In the genomic region with DNA sequence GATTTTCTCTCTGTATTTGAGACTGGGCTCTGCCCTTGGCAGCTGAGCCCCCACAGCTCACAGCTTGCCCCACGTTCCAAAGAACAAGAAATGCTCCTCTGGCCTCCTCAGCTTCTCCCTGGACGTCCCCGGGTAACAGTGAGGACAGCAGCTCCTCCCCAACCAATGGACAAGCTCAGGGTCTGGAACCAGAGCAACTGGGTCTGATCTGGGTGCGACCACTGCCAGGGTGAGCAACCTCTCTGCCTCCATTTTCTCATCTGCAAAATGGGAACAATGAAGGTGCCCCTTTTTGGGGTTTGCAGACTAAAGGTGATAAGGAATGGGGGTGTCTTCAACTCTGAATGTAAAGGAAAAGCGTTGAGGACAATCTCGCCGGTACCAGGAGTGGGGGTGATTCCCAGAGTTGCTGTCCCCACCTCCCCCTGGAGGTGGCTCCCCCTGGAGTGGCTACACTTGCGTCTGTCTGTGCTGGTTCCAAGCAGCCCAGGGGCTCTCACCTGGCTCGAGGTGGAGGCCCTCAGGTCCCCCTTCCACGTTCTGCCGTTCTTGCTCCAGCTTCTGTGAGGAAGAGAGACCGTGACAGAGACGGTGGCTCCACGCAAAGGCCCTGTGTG, we compare ENCODE assay signal across 16 cellular contexts. TPM values are rescaled to one million over a fixed set of nuclear protein-coding genes. Genes with fewer than 3 reads are reported as not detected.
DNase-seq lines count a peak whose midpoint lies in the region; ATAC-seq, FAIRE-seq and TF ChIP-seq lines count a peak whose summit lies in the region.
"Had no signal": no experiment of that assay in that cellular context is flagged by ENCODE, and none has a peak within 500 bp of the region (broad histone marks: within the 10 kb centered on the region; RNA-seq: fewer than 3 reads in every experiment).

No MANE protein-coding gene starts in this region.

- DNase-seq in H54 (ENCODE audit: insufficient read length, low spot score) (no peak), HEK293T (ENCODE audit: extremely low spot score) (peak; percentile 6), H1 (ENCODE audit: low read depth in 1 of 2, low spot score in 2 of 2) (no peak), osteoblast (ENCODE audit: insufficient read length, low spot score, missing footprints) (peak; percentile 79), immature natural killer cell (no peak), T-helper 2 cell (no peak)
- DNase-seq: C1 segment of cervical spinal cord; CD4-positive, alpha-beta T cell; DMS79; EL; GOT3 had no signal

- H2BK20ac ChIP-seq in H1 (ENCODE audit: low read length) = no peak overlapping the region

- H3K23ac ChIP-seq in H1 (ENCODE audit: insufficient read length) = no peak overlapping the region

- no peak overlapping the region for H2BK5ac ChIP-seq in H1 (ENCODE audit: low read depth, low read length)

- no peak overlapping the region for H3K9ac ChIP-seq in H1 (replicated peaks in 1 of 4; ENCODE audit: extremely low read depth in 1 of 4, low read depth in 3 of 4, low read length in 3 of 4)

- no peak overlapping the region for H4K91ac ChIP-seq in H1 (replicated peaks; ENCODE audit: insufficient read length, low read length)

- H3K9me3 Mint-ChIP-seq in immature natural killer cell = peaks cover 0 to 2% (median 0%) of the 10 kb centered on the region in 6 donors
- H3K9me3 Mint-ChIP-seq: CD4-positive, alpha-beta T cell had no signal

- no peak overlapping the region for H3K14ac ChIP-seq in H1 (ENCODE audit: insufficient read length)

- H2AFZ ChIP-seq in H1 (ENCODE audit: low read length) = no peak overlapping the region
- no peak overlapping the region for H2AFZ ChIP-seq in osteoblast (ENCODE audit: low read length)

- H3K4me3 Mint-ChIP-seq in immature natural killer cell = no peak overlapping the region
- H3K4me3 Mint-ChIP-seq: B cell; CD4-positive, alpha-beta T cell had no signal

- no peak overlapping the region for H3K27ac Mint-ChIP-seq in immature natural killer cell
- H3K27ac Mint-ChIP-seq: B cell; CD4-positive, alpha-beta T cell had no signal

- peaks cover 5 to 8% of the 10 kb centered on the region in 2 donors for H3K4me1 Mint-ChIP-seq in immature natural killer cell

- H3K4me1 ChIP-seq in H1 (replicated peaks in 1 of 4; ENCODE audit: control insufficient read depth in 3 of 4, insufficient read depth in 4 of 4, low read length in 3 of 4) = peaks cover 0 to 16% (median 11%) of the 10 kb centered on the region in 4 experiments; a peak in 6 of 7 replicates
- peaks cover 7% of the 10 kb centered on the region for H3K4me1 ChIP-seq in osteoblast (ENCODE audit: insufficient read depth, low read length)

- 92% methylated on average over 14 of the region's 14 CpGs; no CpG with 5 or more reads in 1 of the 2 experiments for WGBS in H1 (ENCODE audit: extremely low coverage in 1 of 2, insufficient coverage in 1 of 2, insufficient read length in 1 of 2, insufficient replicate concordance in 2 of 2, low coverage in 1 of 2, low lambda C conversion rate in 2 of 2, missing lambda C conversion rate in 1 of 2), 2 experiments

- no peak overlapping the region for H2BK12ac ChIP-seq in H1 (ENCODE audit: low read depth, low read length)

- H4K20me1 ChIP-seq in H1 (replicated peaks in 1 of 2; ENCODE audit: control insufficient read depth in 1 of 2, insufficient read depth in 2 of 2, low read length in 2 of 2) = peaks cover 7 to 26% of the 10 kb centered on the region in 2 experiments
- H4K20me1 ChIP-seq in osteoblast (ENCODE audit: insufficient read depth, low read length) = no peaks in the 10 kb centered on the region

- TF ChIP-seq POLR2A in H54 (IDR thresholded peaks at IDR 0.05; ENCODE audit: low read depth, low read length) (peak; percentile 6; the same call in 1 of the 2 replicates), H1 (IDR thresholded peaks at IDR 0.05; ENCODE audit: control extremely low read depth in 1 of 2, low read depth in 2 of 2, low read length in 2 of 2) (no peak)

- no peak for ATAC-seq in GM21447 (IDR thresholded peaks at IDR 0.05; ENCODE audit: unreplicated experiment)

- no peak overlapping the region for H3K56ac ChIP-seq in H1 (replicated peaks; ENCODE audit: insufficient read length, low read depth, low read length)

- H3K79me1 ChIP-seq in H1 (ENCODE audit: low read depth, low read length) = peaks cover 3% of the 10 kb centered on the region; the same call in 1 of the 2 replicates

- H3K4me2 ChIP-seq in H1 (ENCODE audit: insufficient read depth in 1 of 2, low read depth in 2 of 2, low read length in 2 of 2) (no peak overlapping the region), osteoblast (ENCODE audit: insufficient read depth, low read length) (no peak overlapping the region)

- CTCF ChIA-PET in HEK293T (lab: Yijun Ruan, JAX) (no interaction called here), H1 (lab: Charles Lee; ENCODE audit: partially characterized antibody) (interaction anchor here (0.9 to 1.4 kb wide), 2 partner anchors 9 to 13 kb away, joined by 3 to 4 read pairs; a partner anchor contains a TSS)

- no peak overlapping the region for H4K5ac ChIP-seq in H1 (ENCODE audit: insufficient read length, low read depth, low read length)

- peaks cover 0 to 11% (median 7%) of the 10 kb centered on the region in 4 experiments; a peak in 5 of 8 replicates for H3K36me3 ChIP-seq in H1 (ENCODE audit: control insufficient read depth in 2 of 4, insufficient read depth in 4 of 4, low read length in 3 of 4)
- H3K36me3 ChIP-seq in osteoblast (ENCODE audit: insufficient read depth, low read length) = no peaks in the 10 kb centered on the region

- H3K23me2 ChIP-seq in H1 (ENCODE audit: low read depth, low read length) = peaks cover under 1% of the 10 kb centered on the region; the same call in 1 of the 2 replicates

- H3K4ac ChIP-seq in H1 (replicated peaks; ENCODE audit: insufficient read length, low read depth, low read length) = no peak overlapping the region

- TF ChIP-seq RAD21 in H1 (IDR thresholded peaks at IDR 0.05 in 1 of 2, conservative IDR thresholded peaks at IDR 0.05 in 1 of 2; ENCODE audit: low read depth in 2 of 2, low read length in 2 of 2) = no peak

- POLR2A ChIA-PET in HEK293T (lab: Yijun Ruan, JAX) = interaction anchor here (1.2 kb wide), 1 partner anchor 15 kb away, joined by 3 read pairs; no protein-coding TSS in a partner anchor
- POLR2A ChIA-PET in H1 (lab: Charles Lee; ENCODE audit: partially characterized antibody) = interaction anchor here (1.0 to 4.5 kb wide), 5 partner anchors 10 to 101 kb away, joined by 3 to 22 read pairs (median 8); partner anchors contain the start of genes MCM3AP and YBEY

- no peak overlapping the region for H3K18ac ChIP-seq in H1 (ENCODE audit: extremely low read depth, low read length)

- peaks cover 0 to 4% (median 0%) of the 10 kb centered on the region in 3 donors for H3K36me3 Mint-ChIP-seq in immature natural killer cell

- H3K4me3 ChIP-seq in H1 (ENCODE audit: extremely low read depth in 1 of 4, insufficient read depth in 2 of 4, low read depth in 3 of 4, low read length in 4 of 4) (no peak overlapping the region), osteoblast (ENCODE audit: insufficient read depth, low read length) (no peak overlapping the region)

- TF ChIP-seq CTCF in H1 (IDR thresholded peaks at IDR 0.05; ENCODE audit: control extremely low read depth in 1 of 3, insufficient read depth in 1 of 3, low read depth in 1 of 3, low read length in 3 of 3) (no peak), osteoblast (IDR thresholded peaks at IDR 0.05; ENCODE audit: extremely low read depth, low read depth, low read length) (no peak)

- no peak for TF ChIP-seq EP300 in H1 (IDR thresholded peaks at IDR 0.05; ENCODE audit: borderline replicate concordance in 1 of 2, low read depth in 2 of 2, low read length in 2 of 2)

- no peaks in the 10 kb centered on the region for H3K9me3 ChIP-seq in H1 (ENCODE audit: insufficient read depth in 2 of 2, low read depth in 1 of 2, low read length in 1 of 2)
- no peaks in the 10 kb centered on the region for H3K9me3 ChIP-seq in osteoblast (ENCODE audit: low read depth, low read length)

- H4K8ac ChIP-seq in H1 (ENCODE audit: extremely low read depth, insufficient read depth, low read length) = no peak overlapping the region

- peaks cover 0 to 3% (median 0%) of the 10 kb centered on the region in 3 donors for H3K27me3 Mint-ChIP-seq in immature natural killer cell (ENCODE audit: low read depth in 3 of 3)
- H3K27me3 Mint-ChIP-seq: B cell; CD4-positive, alpha-beta T cell had no signal

- H3K79me2 ChIP-seq in H1 (ENCODE audit: control insufficient read depth in 1 of 2, insufficient read depth in 2 of 2, low read length in 2 of 2) = peaks cover under 1 to 17% of the 10 kb centered on the region in 2 experiments; a peak in 3 of 4 replicates
- peaks cover 16% of the 10 kb centered on the region for H3K79me2 ChIP-seq in osteoblast (ENCODE audit: insufficient read depth, low read length)

- no peak for FAIRE-seq in H54 (lab: Jason Lieb, UNC)
- FAIRE-seq in H1 (lab: Jason Lieb, UNC) = no peak
- FAIRE-seq: A204.1, G401.6, GM12891 had no signal

- H2BK15ac ChIP-seq in H1 (ENCODE audit: low read length) = 0 out of 2 replicates have a peak overlapping the region, but pooled peaks have one; percentile 72

- no peak overlapping the region for H2BK120ac ChIP-seq in H1 (replicated peaks; ENCODE audit: low read depth, low read length)

- H2AK5ac ChIP-seq in H1 (ENCODE audit: low read depth, low read length) = no peak overlapping the region

- no peaks in the 10 kb centered on the region for H3K27me3 ChIP-seq in H1 (replicated peaks in 1 of 4; ENCODE audit: control insufficient read depth in 3 of 4, extremely low read depth in 1 of 4, insufficient read depth in 3 of 4, low read length in 3 of 4)
- no peaks in the 10 kb centered on the region for H3K27me3 ChIP-seq in osteoblast (ENCODE audit: insufficient read depth, low read length)

- H3K27ac ChIP-seq in H1 (ENCODE audit: low read depth, low read length) = no peak overlapping the region
- no peak overlapping the region for H3K27ac ChIP-seq in osteoblast (ENCODE audit: low read depth, low read length)

RNA-seq across cellular contexts. Expression of gene C21orf58, which starts 6.9 kb away (rescaled TPM):
- total RNA-seq in H1 (2021; fragmentation: NEBNext Ultra II Directional; extraction: Animal tissue kit (Norgen Biotek cat#: 25700)) = 22.4 and 26.1 TPM in 2 replicates
- polyA plus RNA-seq in H1 (2011; rRNA removed) (13.8 and 27.8 TPM in 2 replicates), immature natural killer cell (1 to 10 TPM in 1 of 3 donors, under 1 TPM in 2; 0.53 to 1.2 (median 0.91) TPM)
- polyA plus RNA-seq in H1 (2011; cell fraction: cytosol; rRNA removed) = 26.1 TPM
- polyA plus RNA-seq in H1 (2011; cell fraction: nucleus; rRNA removed) = 101 TPM
- polyA plus RNA-seq in H1 (2012, experiment 1 of 2) = 14.7 to 21.7 TPM (median 19.3 TPM) in 4 replicates
- 9.2 TPM for polyA plus RNA-seq in H1 (2012, experiment 2 of 2)
- polyA plus RNA-seq in H1 (2013, experiment 1 of 2) = 20.8 TPM
- polyA plus RNA-seq in H1 (2013, experiment 2 of 2) = 17.7 TPM
- 12.4 and 19.3 TPM in 2 replicates for polyA minus RNA-seq in H1 (2011; rRNA and poly(A)+ RNA removed)
- 13.4 TPM for polyA minus RNA-seq in H1 (2011; cell fraction: cytosol; rRNA and poly(A)+ RNA removed)
- polyA minus RNA-seq in H1 (2011; cell fraction: nucleus; rRNA and poly(A)+ RNA removed) = 45.4 TPM
- 2.2 and 3.2 TPM in 2 replicates for total RNA-seq in osteoblast

RNA-seq across cellular contexts. Expression of gene PCNT, which starts 7.1 kb away (rescaled TPM):
- 39.5 and 45.1 TPM in 2 replicates for total RNA-seq in H1 (2021; fragmentation: NEBNext Ultra II Directional; extraction: Animal tissue kit (Norgen Biotek cat#: 25700))
- polyA plus RNA-seq in H1 (2011; rRNA removed) (9.9 and 12.0 TPM in 2 replicates), immature natural killer cell (10 to 100 TPM in 1 of 3 donors, 1 to 10 TPM in 2; 2.9 to 47.0 (median 6.5) TPM)
- 14.8 TPM for polyA plus RNA-seq in H1 (2011; cell fraction: cytosol; rRNA removed)
- 59.4 TPM for polyA plus RNA-seq in H1 (2011; cell fraction: nucleus; rRNA removed)
- 22.2 to 29.2 TPM (median 25.6 TPM) in 4 replicates for polyA plus RNA-seq in H1 (2012, experiment 1 of 2)
- polyA plus RNA-seq in H1 (2012, experiment 2 of 2) = 4.6 TPM
- polyA plus RNA-seq in H1 (2013, experiment 1 of 2) = 16.7 TPM
- 13.8 TPM for polyA plus RNA-seq in H1 (2013, experiment 2 of 2)
- polyA minus RNA-seq in H1 (2011; rRNA and poly(A)+ RNA removed) = 79.7 and 87.0 TPM in 2 replicates
- 19.8 TPM for polyA minus RNA-seq in H1 (2011; cell fraction: cytosol; rRNA and poly(A)+ RNA removed)
- 25.9 TPM for polyA minus RNA-seq in H1 (2011; cell fraction: nucleus; rRNA and poly(A)+ RNA removed)
- total RNA-seq in osteoblast = 19.2 and 23.0 TPM in 2 replicates

RNA-seq across cellular contexts. Expression of gene YBEY, which starts 30.7 kb away (rescaled TPM):
- total RNA-seq in H1 (2021; fragmentation: NEBNext Ultra II Directional; extraction: Animal tissue kit (Norgen Biotek cat#: 25700)) = 26.6 and 26.9 TPM in 2 replicates
- polyA plus RNA-seq in H1 (2011; rRNA removed) (23.7 and 31.9 TPM in 2 replicates), immature natural killer cell (10 to 100 TPM; 14.2 to 23.5 (median 22.1) TPM)
- 32.7 TPM for polyA plus RNA-seq in H1 (2011; cell fraction: cytosol; rRNA removed)
- polyA plus RNA-seq in H1 (2011; cell fraction: nucleus; rRNA removed) = 12.1 TPM
- polyA plus RNA-seq in H1 (2012, experiment 1 of 2) = 28.6 to 46.1 TPM (median 29.9 TPM) in 4 replicates
- polyA plus RNA-seq in H1 (2012, experiment 2 of 2) = 36.9 TPM
- polyA plus RNA-seq in H1 (2013, experiment 1 of 2) = 23.5 TPM
- polyA plus RNA-seq in H1 (2013, experiment 2 of 2) = 21.8 TPM
- 19.1 and 20.3 TPM in 2 replicates for polyA minus RNA-seq in H1 (2011; rRNA and poly(A)+ RNA removed)
- 16.4 TPM for polyA minus RNA-seq in H1 (2011; cell fraction: cytosol; rRNA and poly(A)+ RNA removed)
- 12.5 TPM for polyA minus RNA-seq in H1 (2011; cell fraction: nucleus; rRNA and poly(A)+ RNA removed)
- 12.4 and 18.8 TPM in 2 replicates for total RNA-seq in osteoblast

RNA-seq across cellular contexts. Expression of gene MCM3AP, which starts 31.4 kb away (rescaled TPM):
- 119 and 124 TPM in 2 replicates for total RNA-seq in H1 (2021; fragmentation: NEBNext Ultra II Directional; extraction: Animal tissue kit (Norgen Biotek cat#: 25700))
- 37.2 and 65.4 TPM in 2 replicates for polyA plus RNA-seq in H1 (2011; rRNA removed)
- 47.1 TPM for polyA plus RNA-seq in H1 (2011; cell fraction: cytosol; rRNA removed)
- 88.7 TPM for polyA plus RNA-seq in H1 (2011; cell fraction: nucleus; rRNA removed)
- 67.6 to 78.6 TPM (median 75.2 TPM) in 4 replicates for polyA plus RNA-seq in H1 (2012, experiment 1 of 2)
- 27.6 TPM for polyA plus RNA-seq in H1 (2012, experiment 2 of 2)
- 51.2 TPM for polyA plus RNA-seq in H1 (2013, experiment 1 of 2)
- polyA plus RNA-seq in H1 (2013, experiment 2 of 2) = 47.8 TPM
- 87.3 and 109 TPM in 2 replicates for polyA minus RNA-seq in H1 (2011; rRNA and poly(A)+ RNA removed)
- polyA minus RNA-seq in H1 (2011; cell fraction: cytosol; rRNA and poly(A)+ RNA removed) = 80.6 TPM
- polyA minus RNA-seq in H1 (2011; cell fraction: nucleus; rRNA and poly(A)+ RNA removed) = 130 TPM
- total RNA-seq in osteoblast = 63.6 and 64.8 TPM in 2 replicates
- 10 to 100 TPM; 25.9 to 55.3 (median 28.5) TPM for polyA plus RNA-seq in immature natural killer cell

Comparison
In these comparisons a context has a peak if more than half of its experiments do, and no peak if none do; other contexts are left out.
1. DNase-seq: peak in HEK293T (single experiment) and osteoblast (single experiment); none in H54 (single experiment), H1 (0 of 2), immature natural killer cell (0 of 3) and T-helper 2 cell (0 of 5).